ENCODE assay signal across 1 cellular context in genomic region chr2:173240083-173240482, GRCh38.
TF ChIP-seq lines count a peak whose summit lies in the region.

No MANE protein-coding gene starts in this region.

TF ChIP-seq in GM12878, 131 proteins besides CTCF, POLR2A, EP300 and RAD21 (continued from another document):
- no peak for TF ChIP-seq MTA3 (IDR thresholded peaks at IDR 0.05; ENCODE audit: borderline replicate concordance, low read length)
- no peak for TF ChIP-seq ZNF687 (IDR thresholded peaks at IDR 0.05)
- no peak for TF ChIP-seq SIN3A (IDR thresholded peaks at IDR 0.05; ENCODE audit: low read depth, low read length)
- TF ChIP-seq TCF7 (IDR thresholded peaks at IDR 0.05; ENCODE audit: borderline replicate concordance): no peak
- no peak for TF ChIP-seq RELA (IDR thresholded peaks at IDR 0.05; ENCODE audit: borderline replicate concordance, partially characterized antibody)
- TF ChIP-seq CREM (IDR thresholded peaks at IDR 0.05; ENCODE audit: low read depth): no peak
- TF ChIP-seq BACH1 (IDR thresholded peaks at IDR 0.05; ENCODE audit: borderline replicate concordance): no peak
- no peak for TF ChIP-seq MYB (IDR thresholded peaks at IDR 0.05; ENCODE audit: borderline replicate concordance, low read depth, low read length)
- no peak for TF ChIP-seq ZNF217 (IDR thresholded peaks at IDR 0.05)
- TF ChIP-seq MTA2 (IDR thresholded peaks at IDR 0.05; ENCODE audit: low read depth): peak; percentile 1; the same call in 1 of the 2 replicates
- no peak for TF ChIP-seq CHD4 (IDR thresholded peaks at IDR 0.05)
- no peak for TF ChIP-seq CEBPB (IDR thresholded peaks at IDR 0.05; ENCODE audit: borderline replicate concordance in 1 of 2, low read depth in 2 of 2, low read length in 2 of 2)
- TF ChIP-seq NR2F1 (conservative IDR thresholded peaks at IDR 0.05): no peak
- TF ChIP-seq WRNIP1 (IDR thresholded peaks at IDR 0.05; ENCODE audit: borderline replicate concordance, low read depth, low read length): no peak
- no peak for TF ChIP-seq POLR2AphosphoS5 (IDR thresholded peaks at IDR 0.05; ENCODE audit: low read length)
- TF ChIP-seq, protein P1, sequence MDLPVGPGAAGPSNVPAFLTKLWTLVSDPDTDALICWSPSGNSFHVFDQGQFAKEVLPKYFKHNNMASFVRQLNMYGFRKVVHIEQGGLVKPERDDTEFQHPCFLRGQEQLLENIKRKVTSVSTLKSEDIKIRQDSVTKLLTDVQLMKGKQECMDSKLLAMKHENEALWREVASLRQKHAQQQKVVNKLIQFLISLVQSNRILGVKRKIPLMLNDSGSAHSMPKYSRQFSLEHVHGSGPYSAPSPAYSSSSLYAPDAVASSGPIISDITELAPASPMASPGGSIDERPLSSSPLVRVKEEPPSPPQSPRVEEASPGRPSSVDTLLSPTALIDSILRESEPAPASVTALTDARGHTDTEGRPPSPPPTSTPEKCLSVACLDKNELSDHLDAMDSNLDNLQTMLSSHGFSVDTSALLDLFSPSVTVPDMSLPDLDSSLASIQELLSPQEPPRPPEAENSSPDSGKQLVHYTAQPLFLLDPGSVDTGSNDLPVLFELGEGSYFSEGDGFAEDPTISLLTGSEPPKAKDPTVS (IDR thresholded peaks at IDR 0.05; ENCODE audit: low read depth, low read length): no peak
- TF ChIP-seq MEF2B (IDR thresholded peaks at IDR 0.05; ENCODE audit: partially characterized antibody, poor library complexity, severe bottlenecking): peak; percentile 11
- no peak for TF ChIP-seq YBX1 (IDR thresholded peaks at IDR 0.05)
- 0 out of 2 replicates have a peak, but pooled peaks have one; percentile 1 for TF ChIP-seq ATF7 (IDR thresholded peaks at IDR 0.05; ENCODE audit: low read depth)
- TF ChIP-seq SUZ12 (IDR thresholded peaks at IDR 0.05; ENCODE audit: unreplicated experiment): no peak
- no peak for TF ChIP-seq PAX5 (IDR thresholded peaks at IDR 0.05; ENCODE audit: borderline replicate concordance, low read depth, low read length)
- TF ChIP-seq NR2C1 (IDR thresholded peaks at IDR 0.05): no peak
- TF ChIP-seq HDAC2 (IDR thresholded peaks at IDR 0.05): no peak
- TF ChIP-seq DPF2 (IDR thresholded peaks at IDR 0.05): peak; percentile 11; the same call in 1 of the 2 replicates
- TF ChIP-seq TAF1 (IDR thresholded peaks at IDR 0.05; ENCODE audit: borderline replicate concordance, low read depth, low read length): no peak
- no peak for TF ChIP-seq STAT1 (conservative IDR thresholded peaks at IDR 0.05)
TF ChIP-seq in GM12878: peak in this region for 4.
